In genomic region chr3:19541284-19541683, GRCh38 we compare ENCODE assay signal across 19 cellular contexts.
"Had no signal": no experiment of that assay in that cellular context is flagged by ENCODE, and none has a peak within 500 bp of the region (broad histone marks: within the 10 kb centered on the region; RNA-seq: fewer than 3 reads in every experiment).

No MANE protein-coding gene starts in this region.

- H3K4me1 ChIP-seq: left ventricle myocardium inferior, parathyroid adenoma, sigmoid colon had no signal

- H3K36me3 Mint-ChIP-seq: activated CD8-positive, alpha-beta memory T cell treated with anti-CD3 and anti-CD28 coated beads, Interleukin-2, amount 10 ng/mL, durations not matched to agents 7 days and 5 days; natural killer cell; stimulated activated effector memory CD8-positive, alpha-beta T cell treated with anti-CD3 and anti-CD28 coated beads, Interleukin-12 subunit alpha, Interleukin-12 subunit beta, amount 100 ng/mL, for 72 hours had no signal

- H3K27ac Mint-ChIP-seq: activated CD8-positive, alpha-beta memory T cell treated with anti-CD3 and anti-CD28 coated beads, Interleukin-2, amount 10 ng/mL, durations not matched to agents 7 days and 5 days; activated naive CD4-positive, alpha-beta T cell treated with anti-CD3 and anti-CD28 coated beads for 36 hours; activated naive CD8-positive, alpha-beta T cell treated with anti-CD3 and anti-CD28 coated beads, Interleukin-2, amount 50 U/mL, for 24 hours; activated T-helper 2 cell treated with anti-CD3 and anti-CD28 coated beads, Interferon-gamma antibody, Interleukin-2, Interleukin-4, amounts not matched to agents 10 μg/mL and 5 μg/mL and 100 μg/mL, durations not matched to agents 14 hours and 24 hours and 36 hours; natural killer cell; stimulated activated effector memory CD8-positive, alpha-beta T cell treated with anti-CD3 and anti-CD28 coated beads, Interleukin-12 subunit alpha, Interleukin-12 subunit beta, amount 100 ng/mL, for 72 hours had no signal

- H3K4me3 Mint-ChIP-seq: activated CD8-positive, alpha-beta memory T cell treated with anti-CD3 and anti-CD28 coated beads, Interleukin-2, amount 10 ng/mL, durations not matched to agents 7 days and 5 days; activated naive CD4-positive, alpha-beta T cell treated with anti-CD3 and anti-CD28 coated beads for 36 hours; activated naive CD8-positive, alpha-beta T cell treated with anti-CD3 and anti-CD28 coated beads, Interleukin-2, amount 50 U/mL, for 24 hours; natural killer cell; stimulated activated effector memory CD8-positive, alpha-beta T cell treated with anti-CD3 and anti-CD28 coated beads, Interleukin-12 subunit alpha, Interleukin-12 subunit beta, amount 100 ng/mL, for 72 hours had no signal

- H3K4me3 ChIP-seq: left ventricle myocardium inferior, sigmoid colon, tibial artery had no signal

- H3K4me1 Mint-ChIP-seq: activated CD8-positive, alpha-beta memory T cell treated with anti-CD3 and anti-CD28 coated beads, Interleukin-2, amount 10 ng/mL, durations not matched to agents 7 days and 5 days; stimulated activated effector memory CD8-positive, alpha-beta T cell treated with anti-CD3 and anti-CD28 coated beads, Interleukin-12 subunit alpha, Interleukin-12 subunit beta, amount 100 ng/mL, for 72 hours had no signal

- H3K36me3 ChIP-seq: left ventricle myocardium inferior, neutrophil, sigmoid colon, tibial artery had no signal

- H3K9ac ChIP-seq: parathyroid adenoma had no signal

- H3K27ac ChIP-seq: epithelial cell of prostate, left ventricle myocardium inferior, neutrophil, parathyroid adenoma, sigmoid colon, tibial artery, VCaP had no signal

- H3K9me3 Mint-ChIP-seq: activated naive CD4-positive, alpha-beta T cell treated with anti-CD3 and anti-CD28 coated beads for 36 hours; activated naive CD8-positive, alpha-beta T cell treated with anti-CD3 and anti-CD28 coated beads, Interleukin-2, amount 50 U/mL, for 24 hours; activated T-helper 2 cell treated with anti-CD3 and anti-CD28 coated beads, Interferon-gamma antibody, Interleukin-2, Interleukin-4, amounts not matched to agents 10 μg/mL and 5 μg/mL and 100 μg/mL, durations not matched to agents 14 hours and 24 hours and 36 hours had no signal

- H3K79me2 ChIP-seq: parathyroid adenoma had no signal

- H3K27me3 ChIP-seq: neutrophil, sigmoid colon, tibial artery had no signal

- H3K27me3 Mint-ChIP-seq: activated CD8-positive, alpha-beta memory T cell treated with anti-CD3 and anti-CD28 coated beads, Interleukin-2, amount 10 ng/mL, durations not matched to agents 7 days and 5 days had no signal

- H2AFZ ChIP-seq: parathyroid adenoma had no signal

- H3K9me3 ChIP-seq: left ventricle myocardium inferior, neutrophil, sigmoid colon, tibial artery had no signal

- ATAC-seq: activated CD8-positive, alpha-beta memory T cell treated with anti-CD3 and anti-CD28 coated beads, Interleukin-2, amount 10 ng/mL, durations not matched to agents 7 days and 5 days; activated naive CD8-positive, alpha-beta T cell treated with anti-CD3 and anti-CD28 coated beads, Interleukin-2, amount 50 U/mL, for 24 hours; natural killer cell; stimulated activated effector memory CD8-positive, alpha-beta T cell treated with anti-CD3 and anti-CD28 coated beads, Interleukin-12 subunit alpha, Interleukin-12 subunit beta, amount 100 ng/mL, for 72 hours had no signal

- DNase-seq: activated CD4-positive, alpha-beta T cell treated with anti-CD3 and anti-CD28 coated beads, Interleukin-2, amount 50 U/mL, for 48 hours; activated CD8-positive, alpha-beta memory T cell treated with anti-CD3 and anti-CD28 coated beads, Interleukin-2, amount 10 ng/mL, durations not matched to agents 7 days and 5 days; activated naive CD4-positive, alpha-beta T cell treated with anti-CD3 and anti-CD28 coated beads for 36 hours; activated naive CD8-positive, alpha-beta T cell treated with anti-CD3 and anti-CD28 coated beads, Interleukin-2, amount 50 U/mL, for 24 hours; activated T-cell treated with anti-CD3 and anti-CD28 coated beads, Interleukin-2, amount 50 U/mL, for 1 hour; aorta; effector memory CD4-positive, alpha-beta T cell; foreskin melanocyte; left ventricle myocardium inferior; mesenchymal stem cell; natural killer cell; sigmoid colon; tibial artery had no signal
